ENCODE assay signal across 1 cellular context in the genomic region with DNA sequence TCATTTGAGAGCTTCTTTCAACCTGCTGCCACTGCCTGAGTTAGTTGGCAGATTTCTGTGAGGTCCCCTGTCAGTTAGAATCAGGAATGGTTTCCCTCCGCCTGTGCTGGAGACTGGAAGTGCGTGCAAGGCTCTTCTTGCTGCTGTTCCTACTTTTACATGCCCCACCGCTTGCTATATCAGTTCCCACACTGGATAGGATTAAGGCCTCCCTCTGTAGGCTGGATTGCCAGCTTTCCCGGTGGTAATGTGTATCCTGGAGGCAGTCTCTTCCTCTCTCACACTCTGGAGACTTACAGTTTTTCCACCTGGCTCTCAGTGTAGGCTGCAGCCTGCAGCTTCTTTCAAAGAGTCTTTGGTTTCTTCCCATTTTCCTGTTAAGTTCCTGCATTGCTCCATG.
TF ChIP-seq lines count a peak whose summit lies in the region.

No MANE protein-coding gene starts in this region.

TF ChIP-seq in HepG2, 621 proteins besides CTCF, POLR2A, EP300 and RAD21 (continued from another document):
- TF ChIP-seq, protein P1, sequence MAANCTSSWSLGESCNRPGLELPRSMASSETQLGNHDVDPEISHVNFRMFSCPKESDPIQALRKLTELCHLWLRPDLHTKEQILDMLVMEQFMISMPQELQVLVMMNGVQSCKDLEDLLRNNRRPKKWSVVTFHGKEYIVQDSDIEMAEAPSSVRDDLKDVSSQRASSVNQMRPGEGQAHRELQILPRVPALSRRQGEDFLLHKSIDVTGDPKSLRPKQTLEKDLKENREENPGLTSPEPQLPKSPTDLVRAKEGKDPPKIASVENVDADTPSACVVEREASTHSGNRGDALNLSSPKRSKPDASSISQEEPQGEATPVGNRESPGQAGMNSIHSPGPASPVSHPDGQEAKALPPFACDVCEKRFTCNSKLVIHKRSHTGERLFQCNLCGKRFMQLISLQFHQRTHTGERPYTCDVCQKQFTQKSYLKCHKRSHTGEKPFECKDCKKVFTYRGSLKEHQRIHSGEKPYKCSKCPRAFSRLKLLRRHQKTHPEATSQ (CRISPR knock-in tag; IDR thresholded peaks at IDR 0.05; ENCODE audit: borderline replicate concordance), result no peak
- TF ChIP-seq ZSCAN29 (CRISPR knock-in tag; conservative IDR thresholded peaks at IDR 0.05), result no peak
